ENCODE assay signal across 8 cellular contexts in the genomic region with DNA sequence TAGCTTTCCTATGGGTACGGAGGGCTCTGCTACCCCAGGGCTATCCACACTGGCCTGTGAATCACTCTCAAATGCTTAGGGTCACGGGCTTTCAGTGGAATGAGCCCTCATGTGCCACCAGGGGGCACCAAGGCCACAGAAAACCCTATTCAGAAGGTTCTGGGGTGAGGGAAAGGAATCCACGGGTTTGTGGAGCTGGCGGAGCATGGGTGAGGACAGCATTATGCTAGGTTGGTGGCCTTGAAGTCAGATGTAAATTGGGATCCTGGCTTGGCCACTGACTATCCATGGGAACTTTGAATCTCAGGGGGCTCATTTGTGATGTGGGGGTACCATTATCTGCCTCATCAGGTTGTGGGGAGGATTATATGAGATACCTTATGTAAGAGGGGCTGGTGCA. TPM values are rescaled to one million over a fixed set of nuclear protein-coding genes. Genes with fewer than 3 reads are reported as not detected.
DNase-seq lines count a peak whose midpoint lies in the region; ATAC-seq and TF ChIP-seq lines count a peak whose summit lies in the region.

No MANE protein-coding gene starts in this region.

- H3K27ac Mint-ChIP-seq in CD4-positive, alpha-beta T cell: no peak overlapping the region
- H3K27ac Mint-ChIP-seq in memory B cell: peak overlapping the region; percentile 53

- ATAC-seq in CD4-positive, alpha-beta T cell (ENCODE audit: poor library complexity): peak; percentile 57
- ATAC-seq in memory B cell (ENCODE audit: low read depth) (peak; percentile 67), HG03196 (IDR thresholded peaks at IDR 0.05; ENCODE audit: unreplicated experiment) (no peak)

- H3K4me3 Mint-ChIP-seq in CD4-positive, alpha-beta T cell: no peak overlapping the region
- peak overlapping the region; percentile 71 for H3K4me3 Mint-ChIP-seq in memory B cell

- no peak overlapping the region for H3K4me3 ChIP-seq in H7 (ENCODE audit: insufficient read depth, low read depth, low read length)

- H3K36me3 ChIP-seq in H7 (replicated peaks; ENCODE audit: control insufficient read depth, insufficient read depth, low read length): no peaks in the 10 kb centered on the region

- TF ChIP-seq CTCF in CD4-positive, alpha-beta T cell (IDR thresholded peaks at IDR 0.05): peak; percentile 77

- intact Hi-C loops in CD4-positive, alpha-beta T cell (cut with DNase I, micrococcal nuclease): loop anchor here (1.0 to 10.0 kb wide), 6 partner anchors 48 to 372 kb away; no protein-coding TSS in a partner anchor

- peaks cover 4% of the 10 kb centered on the region for H3K36me3 Mint-ChIP-seq in CD4-positive, alpha-beta T cell (ENCODE audit: low read depth)
- peaks cover 2% of the 10 kb centered on the region for H3K36me3 Mint-ChIP-seq in memory B cell

- peaks cover 18% of the 10 kb centered on the region for H3K4me1 Mint-ChIP-seq in CD4-positive, alpha-beta T cell (ENCODE audit: low read depth)
- peaks cover 15% of the 10 kb centered on the region for H3K4me1 Mint-ChIP-seq in memory B cell

- H3K9me3 Mint-ChIP-seq in CD4-positive, alpha-beta T cell: no peaks in the 10 kb centered on the region
- H3K9me3 Mint-ChIP-seq in memory B cell: no peaks in the 10 kb centered on the region

- no peaks in the 10 kb centered on the region for H3K9me3 ChIP-seq in CD4-positive, alpha-beta T cell (ENCODE audit: control insufficient read depth, low read length)

- no peaks in the 10 kb centered on the region for H3K27me3 ChIP-seq in CD4-positive, alpha-beta T cell (ENCODE audit: control insufficient read depth, insufficient read depth, low read length)
- H3K27me3 ChIP-seq in H7 (ENCODE audit: control insufficient read depth, insufficient read depth, low read length): no peaks in the 10 kb centered on the region

- CTCF ChIA-PET in CD4-positive, alpha-beta T cell (lab: Charles Lee): interaction anchor here (0.6 to 4.2 kb wide), 7 partner anchors 10 to 216 kb away, joined by 3 to 33 read pairs (median 5); partner anchors contain the start of gene RBM15

- no peaks in the 10 kb centered on the region for H3K27me3 Mint-ChIP-seq in CD4-positive, alpha-beta T cell
- no peaks in the 10 kb centered on the region for H3K27me3 Mint-ChIP-seq in memory B cell

- POLR2A ChIA-PET in CD4-positive, alpha-beta T cell (lab: Charles Lee): interaction anchor here (3.1 kb wide), 1 partner anchor 74 kb away, joined by 8 read pairs; no protein-coding TSS in a partner anchor

- peak; percentile 24 to 64 (median 49) for DNase-seq in CD4-positive, alpha-beta T cell
- DNase-seq in H7: peak; percentile 84
- DNase-seq in NCI-H526 treated with DMSO at 0.1 percent for 48 hours (lab: John Stamatoyannopoulos, UW): peak; percentile 57
- DNase-seq in activated CD4-positive, alpha-beta T cell treated with anti-CD3 and anti-CD28 coated beads, Interleukin-2, amount 50 U/mL, for 4 hours: peak; percentile 55
- DNase-seq in effector CD4-positive, alpha-beta T cell: peak; percentile 43
- peak; percentile 58 to 71 for DNase-seq in memory B cell (ENCODE audit: low spot score in 2 of 2)
- peak; percentile 30 to 41 for DNase-seq in stimulated activated CD8-positive, alpha-beta memory T cell treated with anti-CD3 and anti-CD28 coated beads, Interleukin-15, amount 100 ng/mL, for 48 hours (ENCODE audit: low read depth in 2 of 2)

- H3K27ac ChIP-seq in CD4-positive, alpha-beta T cell (ENCODE audit: low read depth, low read length): no peak overlapping the region

RNA-seq across cellular contexts. Expression of gene LAMTOR5, which starts 5.1 kb away (rescaled TPM):
- total RNA-seq in CD4-positive, alpha-beta T cell: 100 to 1,000 TPM; 105 to 108 TPM
- 33.8 and 40.6 TPM in 2 replicates for total RNA-seq in H7 (2014; rRNA removed; shearing (Covaris generic))

RNA-seq across cellular contexts. Expression of gene SLC16A4, which starts 21.8 kb away (rescaled TPM):
- total RNA-seq in CD4-positive, alpha-beta T cell: not detected
- total RNA-seq in H7 (2014; rRNA removed; shearing (Covaris generic)): 0.41 and 0.42 TPM in 2 replicates

RNA-seq across cellular contexts. Expression of gene PROK1, which starts 38.4 kb away (rescaled TPM):
- not detected for total RNA-seq in CD4-positive, alpha-beta T cell
- total RNA-seq in H7 (2014; rRNA removed; shearing (Covaris generic)): not detected in 2 replicates
